28 cellular contexts compared by ENCODE assay signal in the genomic region with DNA sequence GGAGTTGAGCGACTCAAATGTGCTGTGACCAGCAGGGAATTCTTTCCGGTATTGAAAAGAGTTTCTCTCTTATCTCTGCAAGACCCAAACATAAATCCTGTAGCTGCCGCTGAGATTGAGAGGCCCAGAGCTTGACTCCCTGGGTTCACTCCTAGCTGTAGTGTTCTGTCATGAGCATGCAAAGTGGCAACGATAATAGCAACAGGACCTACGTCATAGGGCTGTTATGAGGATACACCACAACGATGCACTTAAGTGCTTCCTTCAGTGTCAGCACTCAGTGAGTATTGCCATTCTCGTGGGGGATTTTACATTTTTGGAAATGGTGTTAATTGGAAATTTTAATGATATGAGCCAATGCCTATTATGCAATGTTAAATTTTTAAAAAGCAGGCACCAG.
"Had no signal": no experiment of that assay in that cellular context is flagged by ENCODE, and none has a peak within 500 bp of the region (broad histone marks: within the 10 kb centered on the region; RNA-seq: fewer than 3 reads in every experiment).

No MANE protein-coding gene starts in this region.

- H3K9me3 ChIP-seq: lower lobe of right lung, neutrophil, right atrium auricular region, stomach, testis, thyroid gland, transverse colon, upper lobe of left lung, vagina had no signal

- H3K36me3 ChIP-seq: lower lobe of right lung, neural progenitor cell, neutrophil, right atrium auricular region, stomach, thyroid gland, transverse colon, upper lobe of left lung, vagina had no signal

- H3K27me3 ChIP-seq: neural progenitor cell, right atrium auricular region, testis, thyroid gland, transverse colon, upper lobe of left lung, vagina had no signal

- H3K4me1 ChIP-seq: lower lobe of right lung, right atrium auricular region, stomach, testis, thyroid gland, transverse colon, upper lobe of left lung, vagina had no signal

- DNase-seq: hippocampal formation; kidney glomerular epithelial cell; left cardiac atrium; lower lobe of right lung; mammary epithelial cell; naive B cell; natural killer cell; nephron progenitor cell; occipital lobe; stimulated activated CD4-positive, alpha-beta T cell treated with anti-CD3 and anti-CD28 coated beads, Interleukin-12 subunit alpha, Interleukin-12 subunit beta, amount 100 ng/mL, for 4 hours; stimulated activated CD4-positive, alpha-beta T cell treated with anti-CD3 and anti-CD28 coated beads, Interleukin-15, amount 100 ng/mL, for 24 hours; stimulated activated CD4-positive, alpha-beta T cell treated with anti-CD3 and anti-CD28 coated beads, Interleukin-2, amount 100 ng/mL, for 24 hours; stimulated activated CD4-positive, alpha-beta T cell treated with anti-CD3 and anti-CD28 coated beads, Interleukin-4, amount 100 ng/mL, for 1 hour; stimulated activated naive B cell treated with anti-CD40 and anti-IgM and Interleukin-4, amounts not matched to agents 10 μg/mL and 1 μg/mL and 100 μg/mL, for 72 hours; stimulated activated naive CD8-positive, alpha-beta T cell treated with anti-CD3 and anti-CD28 coated beads, Interleukin-15, Interleukin-2, amounts not matched to agents 100 U/mL and 50 U/mL, for 24 hours; stomach; testis; thyroid gland; transverse colon; upper lobe of left lung had no signal

- H3K4me3 ChIP-seq: lower lobe of right lung, neural progenitor cell, right atrium auricular region, skin epidermis, stomach, testis, thyroid gland, transverse colon, upper lobe of left lung, vagina had no signal

- H3K27ac ChIP-seq: lower lobe of right lung, neural progenitor cell, neutrophil, parathyroid adenoma, right atrium auricular region, skin epidermis, stomach, testis, thyroid gland, transverse colon, upper lobe of left lung, vagina had no signal

- ATAC-seq: left cardiac atrium; left lobe of liver; lower lobe of right lung; natural killer cell; sciatic nerve; stimulated activated naive B cell treated with anti-CD40 and anti-IgM and Interleukin-4, amounts not matched to agents 10 μg/mL and 1 μg/mL and 100 μg/mL, for 72 hours; stimulated activated naive CD8-positive, alpha-beta T cell treated with anti-CD3 and anti-CD28 coated beads, Interleukin-15, Interleukin-2, amounts not matched to agents 100 U/mL and 50 U/mL, for 24 hours had no signal
